In the genomic region with DNA sequence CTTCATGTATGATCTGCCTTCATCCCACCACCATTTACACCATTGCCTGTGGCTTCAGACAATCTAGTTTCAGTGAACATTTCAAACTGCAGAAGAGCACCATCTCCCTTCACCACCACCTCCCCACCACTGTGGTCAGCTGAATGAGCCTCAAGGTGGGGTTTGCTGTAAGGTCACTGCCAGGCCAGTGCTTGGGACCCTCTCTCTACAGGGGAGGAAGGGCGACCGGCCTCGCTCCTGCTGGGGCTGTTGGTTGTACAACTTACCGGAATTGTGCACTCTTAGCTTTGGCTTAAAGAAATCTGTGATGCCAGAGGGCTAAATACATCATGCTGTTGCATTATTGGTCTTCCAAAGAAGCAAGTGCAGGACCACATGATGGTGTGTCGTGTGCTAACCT, we compare ENCODE assay signal across 13 cellular contexts. TPM values are rescaled to one million over a fixed set of nuclear protein-coding genes. Genes with fewer than 3 reads are reported as not detected.
DNase-seq lines count a peak whose midpoint lies in the region; TF ChIP-seq lines count a peak whose summit lies in the region.
"Had no signal": no experiment of that assay in that cellular context is flagged by ENCODE, and none has a peak within 500 bp of the region (broad histone marks: within the 10 kb centered on the region; RNA-seq: fewer than 3 reads in every experiment).

No MANE protein-coding gene starts in this region.

- POLR2A ChIA-PET in MCF 10A (lab: Yijun Ruan, JAX) = interaction anchor here (1.2 to 3.4 kb wide), 4 partner anchors 13 to 79 kb away, joined by 3 to 104 read pairs (median 12); partner anchors contain the start of gene PITRM1

- H3K9me3 ChIP-seq in breast epithelium = no peaks in the 10 kb centered on the region
- no peaks in the 10 kb centered on the region for H3K9me3 ChIP-seq in tibial artery
- H3K9me3 ChIP-seq: neutrophil had no signal

- H3K36me3 ChIP-seq in breast epithelium (no peaks in the 10 kb centered on the region), tibial artery (peaks cover 0 to under 1% (median 0%) of the 10 kb centered on the region in 3 donors)
- H3K36me3 ChIP-seq: neutrophil had no signal

- TF ChIP-seq CTCF in MCF 10A (IDR thresholded peaks at IDR 0.05; ENCODE audit: unreplicated experiment) = no peak
- no peak for TF ChIP-seq CTCF in breast epithelium (IDR thresholded peaks at IDR 0.05)
- no peak for TF ChIP-seq CTCF in tibial artery (IDR thresholded peaks at IDR 0.05)

- H3K36me3 Mint-ChIP-seq in MCF 10A (ENCODE audit: insufficient read depth, unreplicated experiment) (peaks cover 10% of the 10 kb centered on the region), immature natural killer cell (no peaks in the 10 kb centered on the region)
- H3K36me3 Mint-ChIP-seq in activated T-helper 1 cell treated with anti-CD3 and anti-CD28 coated beads, Interleukin-12 subunit alpha, Interleukin-12 subunit beta, Interleukin-2, Interleukin-4 antibody, amounts not matched to agents 30 ng/mL and 10 ng/mL and 1 ng/mL, durations not matched to agents 14 hours and 24 hours and 36 hours (ENCODE audit: low read depth) = peaks cover 50% of the 10 kb centered on the region

- H3K27me3 Mint-ChIP-seq in MCF 10A (ENCODE audit: insufficient read depth, unreplicated experiment) (no peaks in the 10 kb centered on the region), immature natural killer cell (ENCODE audit: low read depth in 3 of 3) (peaks cover 0 to 6% (median 0%) of the 10 kb centered on the region in 3 donors)
- H3K27me3 Mint-ChIP-seq in activated T-helper 1 cell treated with anti-CD3 and anti-CD28 coated beads, Interleukin-12 subunit alpha, Interleukin-12 subunit beta, Interleukin-2, Interleukin-4 antibody, amounts not matched to agents 30 ng/mL and 10 ng/mL and 1 ng/mL, durations not matched to agents 14 hours and 24 hours and 36 hours (ENCODE audit: insufficient read depth) = no peaks in the 10 kb centered on the region
- H3K27me3 Mint-ChIP-seq: B cell had no signal

- H3K27ac Mint-ChIP-seq in MCF 10A (ENCODE audit: low read depth, unreplicated experiment) (peak overlapping the region; percentile 93), immature natural killer cell (peak overlapping the region; percentile 50 to 86 (median 80))
- H3K27ac Mint-ChIP-seq in activated T-helper 1 cell treated with anti-CD3 and anti-CD28 coated beads, Interleukin-12 subunit alpha, Interleukin-12 subunit beta, Interleukin-2, Interleukin-4 antibody, amounts not matched to agents 30 ng/mL and 10 ng/mL and 1 ng/mL, durations not matched to agents 14 hours and 24 hours and 36 hours = peak overlapping the region; percentile 97
- H3K27ac Mint-ChIP-seq: B cell had no signal

- H3K4me3 ChIP-seq in breast epithelium = no peak overlapping the region
- H3K4me3 ChIP-seq in tibial artery = no peak overlapping the region

- DNase-seq in MCF 10A (ENCODE audit: unreplicated experiment) (no peak), breast epithelium (ENCODE audit: low spot score in 2 of 2) (no peak), immature natural killer cell (no peak), tibial artery (no peak), NCI-H446 treated with DMSO at 0.1 percent for 48 hours (lab: John Stamatoyannopoulos, UW) (no peak), SIG-M5 treated with dmso at 0.1 percent for 504 hours (lab: John Stamatoyannopoulos, UW; ENCODE audit: unreplicated experiment) (no peak), NCI-H187 (lab: John Stamatoyannopoulos, UW) (no peak)
- DNase-seq in activated T-helper 1 cell treated with anti-CD3 and anti-CD28 coated beads, Interleukin-12 subunit alpha, Interleukin-12 subunit beta, Interleukin-2, Interleukin-4 antibody, amounts not matched to agents 30 ng/mL and 10 ng/mL and 1 ng/mL, durations not matched to agents 14 hours and 24 hours and 36 hours (ENCODE audit: low spot score) = no peak
- DNase-seq: activated naive CD4-positive, alpha-beta T cell treated with Interleukin-2 at 50 U/mL for 16 hours; NCI-H69; SHP77 treated with DMSO at 0.1 percent for 48 hours had no signal

- TF ChIP-seq POLR2A in breast epithelium (IDR thresholded peaks at IDR 0.05) = no peak

- CTCF ChIA-PET in MCF 10A (lab: Yijun Ruan, JAX) = interaction anchor here (0.9 to 2.2 kb wide), 3 partner anchors 24 to 55 kb away, joined by 3 to 7 read pairs (median 7); no protein-coding TSS in a partner anchor

- intact Hi-C loops in MCF 10A (cut with micrococcal nuclease) (loop anchor here (2.0 kb wide), 1 partner anchor 79 kb away; the partner anchor contains the start of gene PITRM1), breast epithelium (cut with DNase I; ENCODE audit: low total_unique reads) (no loop called here), tibial artery (cut with DNase I; ENCODE audit: low total_unique reads) (no loop called here)
- intact Hi-C loops in activated T-helper 1 cell treated with anti-CD3 and anti-CD28 coated beads, Interleukin-12 subunit alpha, Interleukin-12 subunit beta, Interleukin-2, Interleukin-4 antibody, amounts not matched to agents 30 ng/mL and 10 ng/mL and 1 ng/mL, durations not matched to agents 14 hours and 24 hours and 36 hours (cut with micrococcal nuclease) = loop anchor here (2.0 to 10.0 kb wide), 4 partner anchors 79 to 1561 kb away; partner anchors contain the start of gene PITRM1

- H3K27ac ChIP-seq in breast epithelium = peak overlapping the region in 1 of 2 donors; percentile 83
- H3K27ac ChIP-seq in tibial artery = peak overlapping the region; percentile 72 to 81
- H3K27ac ChIP-seq: neutrophil had no signal

- H3K27me3 ChIP-seq in breast epithelium (no peaks in the 10 kb centered on the region), tibial artery (no peaks in the 10 kb centered on the region)

- no TSS peak for BruUV-seq in MCF 10A (replicated peaks; lab: Mats Ljungman, UMichigan)

- H3K4me3 Mint-ChIP-seq in MCF 10A (ENCODE audit: unreplicated experiment) = peak overlapping the region; percentile 56
- peak overlapping the region; percentile 42 for H3K4me3 Mint-ChIP-seq in activated T-helper 1 cell treated with anti-CD3 and anti-CD28 coated beads, Interleukin-12 subunit alpha, Interleukin-12 subunit beta, Interleukin-2, Interleukin-4 antibody, amounts not matched to agents 30 ng/mL and 10 ng/mL and 1 ng/mL, durations not matched to agents 14 hours and 24 hours and 36 hours
- H3K4me3 Mint-ChIP-seq in immature natural killer cell = peak overlapping the region; percentile 9 to 55 (median 31)
- H3K4me3 Mint-ChIP-seq: B cell had no signal

- H3K9me3 Mint-ChIP-seq in MCF 10A (ENCODE audit: unreplicated experiment) (no peaks in the 10 kb centered on the region), immature natural killer cell (no peaks in the 10 kb centered on the region)
- H3K9me3 Mint-ChIP-seq in activated T-helper 1 cell treated with anti-CD3 and anti-CD28 coated beads, Interleukin-12 subunit alpha, Interleukin-12 subunit beta, Interleukin-2, Interleukin-4 antibody, amounts not matched to agents 30 ng/mL and 10 ng/mL and 1 ng/mL, durations not matched to agents 14 hours and 24 hours and 36 hours = no peaks in the 10 kb centered on the region

- peaks cover 57% of the 10 kb centered on the region for H3K4me1 Mint-ChIP-seq in MCF 10A (ENCODE audit: insufficient read depth, unreplicated experiment)
- peaks cover 71% of the 10 kb centered on the region for H3K4me1 Mint-ChIP-seq in activated T-helper 1 cell treated with anti-CD3 and anti-CD28 coated beads, Interleukin-12 subunit alpha, Interleukin-12 subunit beta, Interleukin-2, Interleukin-4 antibody, amounts not matched to agents 30 ng/mL and 10 ng/mL and 1 ng/mL, durations not matched to agents 14 hours and 24 hours and 36 hours (ENCODE audit: low read depth)
- H3K4me1 Mint-ChIP-seq in immature natural killer cell = peaks cover 51 to 53% of the 10 kb centered on the region in 2 donors

- peaks cover 0 to 8% of the 10 kb centered on the region in 2 donors for H3K4me1 ChIP-seq in breast epithelium
- H3K4me1 ChIP-seq in tibial artery = peaks cover 3 to 63% (median 34%) of the 10 kb centered on the region in 4 donors

RNA-seq across cellular contexts. Expression of gene PFKP, which starts 26.6 kb away (rescaled TPM):
- total RNA-seq in MCF 10A (2022) (164 and 186 TPM in 2 replicates), breast epithelium (10 to 100 TPM; 16.0 to 37.0 (median 32.9) TPM)
- total RNA-seq in activated T-helper 1 cell treated with anti-CD3 and anti-CD28 coated beads, Interleukin-12 subunit alpha, Interleukin-12 subunit beta, Interleukin-2, Interleukin-4 antibody, amounts not matched to agents 30 ng/mL and 10 ng/mL and 1 ng/mL, durations not matched to agents 14 hours and 24 hours and 36 hours = 264 and 267 TPM in 2 replicates
- polyA plus RNA-seq in immature natural killer cell = 10 to 100 TPM; 18.2 to 47.3 (median 30.0) TPM

Comparison
In these comparisons a context has a peak if more than half of its experiments do, and no peak if none do; other contexts are left out.
1. intact Hi-C loops: an anchor here in MCF 10A (2.0 kb wide) and activated T-helper 1 cell treated with anti-CD3 and anti-CD28 coated beads, Interleukin-12 subunit alpha, Interleukin-12 subunit beta, Interleukin-2, Interleukin-4 antibody, amounts not matched to agents 30 ng/mL and 10 ng/mL and 1 ng/mL, durations not matched to agents 14 hours and 24 hours and 36 hours (2.0 to 10.0 kb wide); none called in breast epithelium and tibial artery.